In the genomic region with DNA sequence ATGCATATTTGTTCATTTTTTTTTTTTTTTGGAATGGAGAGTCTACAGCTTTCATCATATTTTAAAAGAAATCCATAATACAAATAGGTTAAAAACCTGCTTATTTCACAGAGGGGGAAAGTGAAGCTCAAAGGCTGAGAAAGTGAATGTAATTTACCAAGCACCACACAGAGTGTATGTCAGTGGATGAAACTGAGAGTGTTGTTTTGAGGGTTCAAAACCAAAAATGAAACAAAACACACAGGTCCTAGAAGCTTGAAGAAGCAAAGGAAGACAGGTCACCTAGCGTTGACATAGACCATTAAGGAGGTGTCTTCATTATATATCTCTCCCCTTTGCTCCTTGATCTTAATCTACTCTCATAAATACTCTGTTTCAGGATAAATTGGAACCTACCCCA, we compare ENCODE assay signal across 19 cellular contexts. TPM values are rescaled to one million over a fixed set of nuclear protein-coding genes. Genes with fewer than 3 reads are reported as not detected.
DNase-seq lines count a peak whose midpoint lies in the region; ATAC-seq and TF ChIP-seq lines count a peak whose summit lies in the region.
"Had no signal": no experiment of that assay in that cellular context is flagged by ENCODE, and none has a peak within 500 bp of the region (broad histone marks: within the 10 kb centered on the region; RNA-seq: fewer than 3 reads in every experiment).

No MANE protein-coding gene starts in this region.

- H3K9me3 ChIP-seq in ovary, result no peaks in the 10 kb centered on the region

- H3K4me1 Mint-ChIP-seq in activated CD4-positive, alpha-beta T cell treated with anti-CD3 and anti-CD28 coated beads, Interleukin-2, amount 10 ng/mL, durations not matched to agents 24 days and 14 days, result peaks cover 4% of the 10 kb centered on the region
- H3K4me1 Mint-ChIP-seq: brain, endodermal cell had no signal

- no peaks in the 10 kb centered on the region for H3K9me3 Mint-ChIP-seq in activated CD4-positive, alpha-beta T cell treated with anti-CD3 and anti-CD28 coated beads, Interleukin-2, amount 10 ng/mL, durations not matched to agents 24 days and 14 days
- H3K9me3 Mint-ChIP-seq: activated CD8-positive, alpha-beta T cell treated with anti-CD3 and anti-CD28 coated beads for 36 hours; brain; endodermal cell; stimulated activated naive CD8-positive, alpha-beta T cell treated with anti-CD3 and anti-CD28 coated beads, Interleukin-15, Interleukin-2, amounts not matched to agents 100 ng/mL and 50 ng/mL, for 24 hours had no signal

- no peak overlapping the region for H3K27ac Mint-ChIP-seq in activated CD4-positive, alpha-beta T cell treated with anti-CD3 and anti-CD28 coated beads, Interleukin-2, amount 10 ng/mL, durations not matched to agents 24 days and 14 days
- H3K27ac Mint-ChIP-seq: activated CD8-positive, alpha-beta T cell treated with anti-CD3 and anti-CD28 coated beads for 36 hours; brain; endodermal cell; stimulated activated naive CD8-positive, alpha-beta T cell treated with anti-CD3 and anti-CD28 coated beads, Interleukin-15, Interleukin-2, amounts not matched to agents 100 ng/mL and 50 ng/mL, for 24 hours had no signal

- WGBS in ovary, 3 donors, result 64 to 76% (median 66%) methylated on average over 1 of the region's 1 CpG

- no peaks in the 10 kb centered on the region for H3K27me3 Mint-ChIP-seq in activated CD4-positive, alpha-beta T cell treated with anti-CD3 and anti-CD28 coated beads, Interleukin-2, amount 10 ng/mL, durations not matched to agents 24 days and 14 days

- H3K27me3 ChIP-seq in ovary, result no peaks in the 10 kb centered on the region

- TF ChIP-seq EP300 in ovary (IDR thresholded peaks at IDR 0.05), result no peak

- H3K36me3 Mint-ChIP-seq in activated CD4-positive, alpha-beta T cell treated with anti-CD3 and anti-CD28 coated beads, Interleukin-2, amount 10 ng/mL, durations not matched to agents 24 days and 14 days (ENCODE audit: low read depth), result no peaks in the 10 kb centered on the region
- H3K36me3 Mint-ChIP-seq: brain had no signal

- ATAC-seq in GM18505 (IDR thresholded peaks at IDR 0.05; ENCODE audit: unreplicated experiment), result peak; percentile 83
- peak; percentile 83 for ATAC-seq in GM19463 (IDR thresholded peaks at IDR 0.05; ENCODE audit: unreplicated experiment)
- ATAC-seq in HG02759 (IDR thresholded peaks at IDR 0.05; ENCODE audit: unreplicated experiment), result peak; percentile 77
- peak; percentile 81 for ATAC-seq in HG03354 (IDR thresholded peaks at IDR 0.05; ENCODE audit: poor library complexity, severe bottlenecking, unreplicated experiment)
- ATAC-seq in esophagus mucosa, result no peak
- ATAC-seq: activated CD8-positive, alpha-beta T cell treated with anti-CD3 and anti-CD28 coated beads for 36 hours had no signal

- no peak overlapping the region for H3K4me3 Mint-ChIP-seq in activated CD4-positive, alpha-beta T cell treated with anti-CD3 and anti-CD28 coated beads, Interleukin-2, amount 10 ng/mL, durations not matched to agents 24 days and 14 days
- H3K4me3 Mint-ChIP-seq: activated CD8-positive, alpha-beta T cell treated with anti-CD3 and anti-CD28 coated beads for 36 hours; brain; endodermal cell; stimulated activated naive CD8-positive, alpha-beta T cell treated with anti-CD3 and anti-CD28 coated beads, Interleukin-15, Interleukin-2, amounts not matched to agents 100 ng/mL and 50 ng/mL, for 24 hours had no signal

- no peak for DNase-seq in ovary
- DNase-seq in SHP77 treated with DMSO at 0.1 percent for 48 hours (lab: John Stamatoyannopoulos, UW), result no peak
- no peak for DNase-seq in activated CD4-positive, alpha-beta T cell treated with anti-CD3 and anti-CD28 coated beads, Interleukin-2, amount 10 ng/mL, durations not matched to agents 24 days and 14 days
- DNase-seq: activated CD8-positive, alpha-beta T cell treated with anti-CD3 and anti-CD28 coated beads for 36 hours; activated effector memory CD4-positive, alpha-beta T cell treated with anti-CD3 and anti-CD28 coated beads, Interleukin-2, amount 50 U/mL, for 16 hours; DND-41; endodermal cell; NCI-H345; retina; stimulated activated CD4-positive, alpha-beta T cell treated with anti-CD3 and anti-CD28 coated beads, Interleukin-4, amount 100 ng/mL, for 4 hours had no signal

- intact Hi-C loops in ovary (cut with DNase I), result no loop called here
- intact Hi-C loops in activated CD4-positive, alpha-beta T cell treated with anti-CD3 and anti-CD28 coated beads, Interleukin-2, amount 10 ng/mL, durations not matched to agents 24 days and 14 days (cut with micrococcal nuclease), result no loop called here

- no peaks in the 10 kb centered on the region for H3K36me3 ChIP-seq in ovary

- H3K4me1 ChIP-seq in ovary (ENCODE audit: insufficient read depth), result no peaks in the 10 kb centered on the region

- TF ChIP-seq POLR2A in GM18505 (IDR thresholded peaks at IDR 0.05; ENCODE audit: borderline replicate concordance, extremely low read depth, insufficient read depth, insufficient read length) (no peak), ovary (IDR thresholded peaks at IDR 0.05) (no peak)

- H3K4me3 ChIP-seq in ovary, result no peak overlapping the region

- no peak for TF ChIP-seq CTCF in ovary (IDR thresholded peaks at IDR 0.05)

- no peak overlapping the region for H3K27ac ChIP-seq in ovary

RNA-seq across cellular contexts. Expression of a gene that starts 7.5 kb away (rescaled TPM):
- under 1 TPM in 1 of 7 donors, not detected in 6; 0.15 TPM for total RNA-seq in ovary
- polyA plus RNA-seq in ovary, result under 1 TPM in 1 of 2 donors, not detected in 1; 0.13 TPM
- total RNA-seq in esophagus mucosa, result not detected
- total RNA-seq in activated CD4-positive, alpha-beta T cell treated with anti-CD3 and anti-CD28 coated beads, Interleukin-2, amount 10 ng/mL, durations not matched to agents 24 days and 14 days, result not detected in 2 replicates
- total RNA-seq: activated CD8-positive, alpha-beta T cell treated with anti-CD3 and anti-CD28 coated beads for 36 hours; endodermal cell; kidney epithelial cell; myocyte had no signal
